Comparison of ENCODE assay signal across 8 cellular contexts in the genomic region with DNA sequence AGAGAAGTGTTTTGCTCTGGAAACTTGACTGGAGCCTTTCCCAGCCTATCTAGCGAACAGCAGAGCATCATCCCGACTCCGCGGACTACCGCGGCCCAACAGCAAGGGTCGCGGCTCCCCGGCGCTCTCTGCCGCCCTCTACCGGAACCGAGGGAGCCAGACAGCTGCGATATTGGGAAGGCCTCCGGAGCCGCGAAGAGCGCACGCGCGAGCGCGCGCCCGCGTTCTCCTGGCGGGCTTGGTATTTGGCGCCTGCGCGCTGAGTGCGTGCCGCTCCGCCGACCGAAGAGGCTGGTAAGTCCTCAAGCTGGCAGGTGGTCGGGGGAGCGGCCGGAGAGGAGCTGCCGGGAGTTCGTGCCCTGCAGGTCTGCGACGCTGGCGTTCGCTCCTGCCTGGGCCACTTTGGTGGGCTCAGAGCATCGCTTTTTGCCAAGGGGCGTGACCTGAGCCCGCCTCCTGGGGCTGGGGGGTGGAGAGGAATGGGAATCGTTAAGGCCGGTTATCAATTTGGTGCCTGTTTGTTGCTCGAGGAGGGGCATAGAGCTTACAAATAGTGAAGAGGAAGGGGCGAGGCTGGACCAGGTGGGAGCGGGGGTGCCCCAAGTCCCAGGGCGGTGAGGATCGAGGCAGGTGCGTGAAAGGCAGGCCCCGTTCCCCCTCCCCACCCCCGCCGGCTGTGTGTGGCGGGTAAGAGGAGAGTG.
DNase-seq lines count a peak whose midpoint lies in the region; ATAC-seq, FAIRE-seq and TF ChIP-seq lines count a peak whose summit lies in the region.

A gene with protein sequence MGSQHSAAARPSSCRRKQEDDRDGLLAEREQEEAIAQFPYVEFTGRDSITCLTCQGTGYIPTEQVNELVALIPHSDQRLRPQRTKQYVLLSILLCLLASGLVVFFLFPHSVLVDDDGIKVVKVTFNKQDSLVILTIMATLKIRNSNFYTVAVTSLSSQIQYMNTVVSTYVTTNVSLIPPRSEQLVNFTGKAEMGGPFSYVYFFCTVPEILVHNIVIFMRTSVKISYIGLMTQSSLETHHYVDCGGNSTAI (plus strand): TSS at position 257 of the 701 bp plus-strand sequence. CDS start 641 bp downstream, outside the sequence.

- peak; percentile 97 for ATAC-seq in HG03196 (IDR thresholded peaks at IDR 0.05; ENCODE audit: unreplicated experiment)
- peak; percentile 95 for ATAC-seq in central memory CD8-positive, alpha-beta T cell (replicated peaks; ENCODE audit: extremely low read depth, poor library complexity, severe bottlenecking)

- H3K36me3 Mint-ChIP-seq in central memory CD8-positive, alpha-beta T cell (ENCODE audit: insufficient read depth) = peaks cover 8% of the 10 kb centered on the region

- in situ Hi-C loops in GM18951 (cut with MboI; ENCODE audit: low sequenced_read_pairs, unreplicated experiment) = no loop called here

- peaks cover 23% of the 10 kb centered on the region for H3K27me3 Mint-ChIP-seq in central memory CD8-positive, alpha-beta T cell

- DNase-seq in AG10803 (ENCODE audit: low read depth) = peak; percentile 82
- peak; percentile 88 for DNase-seq in NCI-H226
- DNase-seq in activated CD4-positive, CD25-positive, alpha-beta regulatory T cell (lab: John Stamatoyannopoulos, UW) = peak; percentile 80 to 89 (median 83)
- DNase-seq in central memory CD8-positive, alpha-beta T cell (ENCODE audit: low spot score in 2 of 2) = peak; percentile 82 to 85
- DNase-seq in stimulated activated CD4-positive, alpha-beta T cell treated with anti-CD3 and anti-CD28 coated beads, Interleukin-12 subunit alpha, Interleukin-12 subunit beta, amount 100 ng/mL, for 4 hours = peak; percentile 91

- TF ChIP-seq CTCF in AG10803 (conservative IDR thresholded peaks at IDR 0.05; ENCODE audit: low read length) = peak; percentile 86

- peak; percentile 70 for TF ChIP-seq POLR2A in GM18951 (IDR thresholded peaks at IDR 0.05; ENCODE audit: extremely low read depth, insufficient read depth, insufficient read length)

- peak within 1 kb of the TSS; percentile 100 for H3K4me3 Mint-ChIP-seq in central memory CD8-positive, alpha-beta T cell

- peak; percentile 43 for FAIRE-seq in islet of Langerhans (lab: Jason Lieb, UNC)

- H3K9me3 Mint-ChIP-seq in central memory CD8-positive, alpha-beta T cell = no peaks in the 10 kb centered on the region

- peak within 1 kb of the TSS; percentile 90 for H3K27ac Mint-ChIP-seq in central memory CD8-positive, alpha-beta T cell (ENCODE audit: low read depth)

- H3K4me3 ChIP-seq in AG10803 (ENCODE audit: low read length) = peak within 1 kb of the TSS; percentile 96

- peaks cover 38% of the 10 kb centered on the region for H3K4me1 Mint-ChIP-seq in central memory CD8-positive, alpha-beta T cell

Comparison
In these comparisons a context has a peak if more than half of its experiments do, and no peak if none do; other contexts are left out.
1. Peak in every context shown above with its lines: DNase-seq, ATAC-seq and H3K4me3 ChIP-seq.